ENCODE assay signal across 24 cellular contexts in genomic region chr1:39779137-39779536, GRCh38. TPM values are rescaled to one million over a fixed set of nuclear protein-coding genes. Genes with fewer than 3 reads are reported as not detected.
"Had no signal": no experiment of that assay in that cellular context is flagged by ENCODE, and none has a peak within 500 bp of the region (broad histone marks: within the 10 kb centered on the region; RNA-seq: fewer than 3 reads in every experiment).

No MANE protein-coding gene starts in this region.

- H3K4me3 ChIP-seq: esophagus squamous epithelium, left lung, skin epidermis had no signal

- H3K36me3 ChIP-seq: esophagus squamous epithelium, left lung, neutrophil, WERI-Rb-1 had no signal

- H3K4me1 ChIP-seq: esophagus squamous epithelium, left lung had no signal

- H3K9me3 ChIP-seq: esophagus squamous epithelium, left lung, neutrophil had no signal

- ATAC-seq: activated CD8-positive, alpha-beta T cell treated with anti-CD3 and anti-CD28 coated beads, Interleukin-2, amount 10 ng/mL, durations not matched to agents 7 days and 5 days; activated T-cell treated with anti-CD3 and anti-CD28 coated beads, Interleukin-2, amount 50 U/mL, for 72 hours; left lung; naive thymus-derived CD8-positive, alpha-beta T cell had no signal

- DNase-seq: activated CD4-positive, alpha-beta T cell treated with anti-CD3 and anti-CD28 coated beads for 4 hours; activated CD8-positive, alpha-beta memory T cell treated with anti-CD3 and anti-CD28 coated beads, Interleukin-2, amount 50 U/mL, for 48 hours; activated CD8-positive, alpha-beta T cell treated with anti-CD3 and anti-CD28 coated beads, Interleukin-2, amount 10 ng/mL, durations not matched to agents 7 days and 5 days; activated naive CD8-positive, alpha-beta T cell treated with anti-CD3 and anti-CD28 coated beads for 36 hours; activated T-cell treated with anti-CD3 and anti-CD28 coated beads, Interleukin-2, amount 50 U/mL, for 72 hours; amygdala; cortex of kidney; effector CD4-positive, alpha-beta T cell; esophagus squamous epithelium; hippocampal formation; left lung; naive thymus-derived CD8-positive, alpha-beta T cell; stimulated activated CD4-positive, alpha-beta T cell treated with anti-CD3 and anti-CD28 coated beads, Interleukin-15, amount 100 ng/mL, for 24 hours; stimulated activated CD4-positive, alpha-beta T cell treated with anti-CD3 and anti-CD28 coated beads, Interleukin-4, amount 100 ng/mL, for 1 hour; stimulated activated naive CD4-positive, alpha-beta T cell treated with Interleukin-2 at 50 U/mL for 16 hours; T-helper 1 cell; T1000; trophoblast cell; WERI-Rb-1 had no signal

- H3K27ac ChIP-seq: esophagus squamous epithelium, left lung, neutrophil, skin epidermis, WERI-Rb-1 had no signal

RNA-seq across cellular contexts. Expression of gene OXCT2, which starts 8.0 kb away (rescaled TPM):
- total RNA-seq: naive thymus-derived CD8-positive, alpha-beta T cell had no signal
- polyA plus RNA-seq: keratinocyte; naive thymus-derived CD8-positive, alpha-beta T cell had no signal

RNA-seq across cellular contexts. Expression of gene BMP8B, which starts 9.5 kb away (rescaled TPM):
- total RNA-seq: glomerular endothelial cell had no signal
- polyA plus RNA-seq: endothelial cell of umbilical vein had no signal
